In genomic region chr21:35993875-35994490, GRCh38 we compare ENCODE assay signal across 30 cellular contexts.
"Had no signal": no experiment of that assay in that cellular context is flagged by ENCODE, and none has a peak within 500 bp of the region (broad histone marks: within the 10 kb centered on the region; RNA-seq: fewer than 3 reads in every experiment).

No MANE protein-coding gene starts in this region.

- H3K4me3 Mint-ChIP-seq: activated CD4-positive, alpha-beta memory T cell treated with anti-CD3 and anti-CD28 coated beads for 36 hours; activated CD4-positive, alpha-beta T cell treated with anti-CD3 and anti-CD28 coated beads for 36 hours; activated CD4-positive, alpha-beta T cell treated with anti-CD3 and anti-CD28 coated beads, Interleukin-2, amount 10 ng/mL, durations not matched to agents 24 days and 14 days; activated CD8-positive, alpha-beta memory T cell treated with anti-CD3 and anti-CD28 coated beads, Interleukin-2, amount 10 ng/mL, durations not matched to agents 7 days and 5 days; activated CD8-positive, alpha-beta T cell treated with anti-CD3 and anti-CD28 coated beads, Interleukin-2, amount 10 ng/mL, durations not matched to agents 7 days and 5 days; activated naive CD4-positive, alpha-beta T cell treated with anti-CD3 and anti-CD28 coated beads for 36 hours; activated naive CD4-positive, alpha-beta T cell treated with anti-CD3 and anti-CD28 coated beads, Interleukin-2, amount 50 U/mL, for 24 hours; activated naive CD8-positive, alpha-beta T cell treated with anti-CD3 and anti-CD28 coated beads, Interleukin-2, amount 10 ng/mL, durations not matched to agents 7 days and 5 days; activated T-helper 1 cell treated with anti-CD3 and anti-CD28 coated beads, Interleukin-12 subunit alpha, Interleukin-12 subunit beta, Interleukin-2, Interleukin-4 antibody, amounts not matched to agents 30 ng/mL and 10 ng/mL and 1 ng/mL, durations not matched to agents 14 hours and 24 hours and 36 hours; effector memory CD8-positive, alpha-beta T cell had no signal

- H3K4me1 Mint-ChIP-seq: activated CD8-positive, alpha-beta memory T cell treated with anti-CD3 and anti-CD28 coated beads, Interleukin-2, amount 10 ng/mL, durations not matched to agents 7 days and 5 days had no signal

- DNase-seq: activated CD4-positive, alpha-beta memory T cell treated with anti-CD3 and anti-CD28 coated beads for 36 hours; activated CD4-positive, alpha-beta T cell treated with anti-CD3 and anti-CD28 coated beads for 36 hours; activated CD4-positive, alpha-beta T cell treated with anti-CD3 and anti-CD28 coated beads, Interleukin-2, amount 10 ng/mL, durations not matched to agents 24 days and 14 days; activated CD4-positive, CD25-positive, alpha-beta regulatory T cell; activated CD4-positive, CD25-positive, alpha-beta regulatory T cell treated with anti-CD3 and anti-CD28 coated beads, Interleukin-2, amount 50 U/mL, for 72 hours; activated CD8-positive, alpha-beta memory T cell treated with anti-CD3 and anti-CD28 coated beads, Interleukin-2, amount 10 ng/mL, durations not matched to agents 7 days and 5 days; activated CD8-positive, alpha-beta memory T cell treated with anti-CD3 and anti-CD28 coated beads, Interleukin-2, amount 50 U/mL, for 4 hours; activated CD8-positive, alpha-beta T cell treated with anti-CD3 and anti-CD28 coated beads, Interleukin-2, amount 10 ng/mL, durations not matched to agents 7 days and 5 days; activated effector memory CD4-positive, alpha-beta T cell treated with anti-CD3 and anti-CD28 coated beads, Interleukin-2, amount 50 U/mL, for 16 hours; activated naive CD4-positive, alpha-beta T cell treated with anti-CD3 and anti-CD28 coated beads for 36 hours; activated naive CD8-positive, alpha-beta T cell treated with anti-CD3 and anti-CD28 coated beads, Interleukin-2, amount 10 ng/mL, durations not matched to agents 7 days and 5 days; activated T-cell treated with anti-CD3 and anti-CD28 coated beads, Interleukin-2, amount 50 U/mL, for 1 hour; activated T-cell treated with anti-CD3 and anti-CD28 coated beads, Interleukin-2, amount 50 U/mL, for 48 hours; anterior cingulate cortex; brain microvascular endothelial cell; caudate nucleus; cortex of kidney; dermis blood vessel endothelial cell; effector CD4-positive, alpha-beta T cell; effector memory CD8-positive, alpha-beta T cell; foreskin keratinocyte; gastrocnemius medialis; glutamatergic neuron; heart left ventricle; T-helper 2 cell had no signal

- H3K27ac Mint-ChIP-seq: activated CD4-positive, alpha-beta memory T cell treated with anti-CD3 and anti-CD28 coated beads for 36 hours; activated CD4-positive, alpha-beta T cell treated with anti-CD3 and anti-CD28 coated beads for 36 hours; activated CD4-positive, alpha-beta T cell treated with anti-CD3 and anti-CD28 coated beads, Interleukin-2, amount 10 ng/mL, durations not matched to agents 24 days and 14 days; activated CD8-positive, alpha-beta memory T cell treated with anti-CD3 and anti-CD28 coated beads, Interleukin-2, amount 10 ng/mL, durations not matched to agents 7 days and 5 days; activated CD8-positive, alpha-beta T cell treated with anti-CD3 and anti-CD28 coated beads, Interleukin-2, amount 10 ng/mL, durations not matched to agents 7 days and 5 days; activated naive CD4-positive, alpha-beta T cell treated with anti-CD3 and anti-CD28 coated beads for 36 hours; activated naive CD4-positive, alpha-beta T cell treated with anti-CD3 and anti-CD28 coated beads, Interleukin-2, amount 50 U/mL, for 24 hours; activated naive CD8-positive, alpha-beta T cell treated with anti-CD3 and anti-CD28 coated beads, Interleukin-2, amount 10 ng/mL, durations not matched to agents 7 days and 5 days; activated T-helper 1 cell treated with anti-CD3 and anti-CD28 coated beads, Interleukin-12 subunit alpha, Interleukin-12 subunit beta, Interleukin-2, Interleukin-4 antibody, amounts not matched to agents 30 ng/mL and 10 ng/mL and 1 ng/mL, durations not matched to agents 14 hours and 24 hours and 36 hours; activated T-helper 2 cell treated with anti-CD3 and anti-CD28 coated beads, Interferon-gamma antibody, Interleukin-2, Interleukin-4, amounts not matched to agents 10 μg/mL and 5 μg/mL and 100 μg/mL, durations not matched to agents 14 hours and 24 hours and 36 hours; effector memory CD8-positive, alpha-beta T cell had no signal

- H3K36me3 ChIP-seq: brain microvascular endothelial cell, esophagus muscularis mucosa, gastrocnemius medialis, heart left ventricle had no signal

- FAIRE-seq: colon had no signal

- H3K9me3 Mint-ChIP-seq: activated CD4-positive, alpha-beta memory T cell treated with anti-CD3 and anti-CD28 coated beads for 36 hours; activated CD4-positive, alpha-beta T cell treated with anti-CD3 and anti-CD28 coated beads, Interleukin-2, amount 10 ng/mL, durations not matched to agents 24 days and 14 days; activated naive CD4-positive, alpha-beta T cell treated with anti-CD3 and anti-CD28 coated beads for 36 hours; activated naive CD4-positive, alpha-beta T cell treated with anti-CD3 and anti-CD28 coated beads, Interleukin-2, amount 50 U/mL, for 24 hours; activated naive CD8-positive, alpha-beta T cell treated with anti-CD3 and anti-CD28 coated beads, Interleukin-2, amount 10 ng/mL, durations not matched to agents 7 days and 5 days; activated T-helper 1 cell treated with anti-CD3 and anti-CD28 coated beads, Interleukin-12 subunit alpha, Interleukin-12 subunit beta, Interleukin-2, Interleukin-4 antibody, amounts not matched to agents 30 ng/mL and 10 ng/mL and 1 ng/mL, durations not matched to agents 14 hours and 24 hours and 36 hours; activated T-helper 2 cell treated with anti-CD3 and anti-CD28 coated beads, Interferon-gamma antibody, Interleukin-2, Interleukin-4, amounts not matched to agents 10 μg/mL and 5 μg/mL and 100 μg/mL, durations not matched to agents 14 hours and 24 hours and 36 hours; effector memory CD8-positive, alpha-beta T cell had no signal

- H3K36me3 Mint-ChIP-seq: activated CD4-positive, alpha-beta memory T cell treated with anti-CD3 and anti-CD28 coated beads for 36 hours; activated CD8-positive, alpha-beta memory T cell treated with anti-CD3 and anti-CD28 coated beads, Interleukin-2, amount 10 ng/mL, durations not matched to agents 7 days and 5 days; activated naive CD4-positive, alpha-beta T cell treated with anti-CD3 and anti-CD28 coated beads, Interleukin-2, amount 50 U/mL, for 24 hours; activated naive CD8-positive, alpha-beta T cell treated with anti-CD3 and anti-CD28 coated beads, Interleukin-2, amount 10 ng/mL, durations not matched to agents 7 days and 5 days had no signal

- H3K27me3 ChIP-seq: brain microvascular endothelial cell, gastrocnemius medialis had no signal

- H3K27ac ChIP-seq: brain microvascular endothelial cell, esophagus muscularis mucosa, foreskin keratinocyte, gastrocnemius medialis, heart left ventricle had no signal

- H3K4me3 ChIP-seq: esophagus muscularis mucosa, gastrocnemius medialis, heart left ventricle had no signal

- H3K4me1 ChIP-seq: foreskin keratinocyte, gastrocnemius medialis, heart left ventricle had no signal

- ATAC-seq: activated CD4-positive, alpha-beta T cell treated with anti-CD3 and anti-CD28 coated beads for 36 hours; activated CD8-positive, alpha-beta memory T cell treated with anti-CD3 and anti-CD28 coated beads, Interleukin-2, amount 10 ng/mL, durations not matched to agents 7 days and 5 days; activated CD8-positive, alpha-beta T cell treated with anti-CD3 and anti-CD28 coated beads, Interleukin-2, amount 10 ng/mL, durations not matched to agents 7 days and 5 days; effector memory CD8-positive, alpha-beta T cell; foreskin keratinocyte; gastrocnemius medialis; heart left ventricle had no signal

- H3K9me3 ChIP-seq: esophagus muscularis mucosa, gastrocnemius medialis, heart left ventricle had no signal
